1 cellular context compared by ENCODE assay signal in genomic region chr5:7926720-7927119, GRCh38.
TF ChIP-seq lines count a peak whose summit lies in the region.

No MANE protein-coding gene starts in this region.

TF ChIP-seq in IMR-90, 13 proteins besides CTCF, POLR2A, EP300 and RAD21:
- TF ChIP-seq ELK1 (IDR thresholded peaks at IDR 0.05; ENCODE audit: borderline replicate concordance, low read depth, low read length) (no peak), FOS (IDR thresholded peaks at IDR 0.05; ENCODE audit: low read depth, low read length) (no peak), BHLHE40 (IDR thresholded peaks at IDR 0.05; ENCODE audit: low read depth, low read length) (no peak), RFX5 (IDR thresholded peaks at IDR 0.05; ENCODE audit: low read depth, low read length) (no peak), USF2 (IDR thresholded peaks at IDR 0.05; ENCODE audit: low read depth, low read length) (no peak), MXI1 (IDR thresholded peaks at IDR 0.05; ENCODE audit: borderline replicate concordance, low read depth, low read length) (no peak), SMC3 (IDR thresholded peaks at IDR 0.05; ENCODE audit: low read depth, low read length) (no peak)
